2 cellular contexts compared by ENCODE assay signal in genomic region chr1:32642315-32642823, GRCh38.
TF ChIP-seq lines count a peak whose summit lies in the region.

No MANE protein-coding gene starts in this region.

TF ChIP-seq in GM23338, 12 proteins besides CTCF, POLR2A, EP300 and RAD21:
- TF ChIP-seq NANOG (IDR thresholded peaks at IDR 0.05; ENCODE audit: borderline replicate concordance): peak; percentile 77
- TF ChIP-seq CREB1 (CRISPR knock-in tag; IDR thresholded peaks at IDR 0.05; ENCODE audit: low read depth): 0 out of 2 replicates have a peak, but pooled peaks have one; percentile 14
- TF ChIP-seq ZNF114 (CRISPR knock-in tag; IDR thresholded peaks at IDR 0.05): 0 out of 2 replicates have a peak, but pooled peaks have one; percentile 33
TF ChIP-seq in GM23338: peak in this region for 3; not testable (repeated sequence) for 9.

TF ChIP-seq in H1, 55 proteins besides CTCF, POLR2A, EP300 and RAD21:
- peak; percentile 77 for TF ChIP-seq NANOG (IDR thresholded peaks at IDR 0.05; ENCODE audit: insufficient read depth, low read depth, low read length, poor library complexity, severe bottlenecking)
- peak; percentile 65 for TF ChIP-seq CHD7 (IDR thresholded peaks at IDR 0.05; ENCODE audit: insufficient replicate concordance, low read length)
TF ChIP-seq in H1: peak in this region for 2; not testable (repeated sequence) for 53.
